In genomic region chr7:105477908-105478307, GRCh38 we compare ENCODE assay signal across 35 cellular contexts.
"Had no signal": no experiment of that assay in that cellular context is flagged by ENCODE, and none has a peak within 500 bp of the region (broad histone marks: within the 10 kb centered on the region; RNA-seq: fewer than 3 reads in every experiment).

No MANE protein-coding gene starts in this region.

- H3K4me3 ChIP-seq: MG63 had no signal

- DNase-seq: Karpas-422, Kasumi-1, MG63, MM.1S, MV-4-11, NCI-H1048, NCI-H1092, NCI-H1092 treated with DMSO at 0.1 percent for 48 hours, NCI-H1105, NCI-H1105 treated with DMSO at 0.1 percent for 48 hours, NCI-H1417, NCI-H1417 treated with DMSO at 0.1 percent for 48 hours, NCI-H1436, NCI-H1436 treated with DMSO at 0.1 percent for 48 hours, NCI-H146, NCI-H1694, NCI-H1694 treated with DMSO at 0.1 percent for 48 hours, NCI-H187, NCI-H187 treated with DMSO at 0.1 percent for 48 hours, NCI-H1930, NCI-H2029, NCI-H2029 treated with DMSO at 0.1 percent for 48 hours, NCI-H2081, NCI-H2081 treated with DMSO at 0.1 percent for 48 hours, NCI-H2107, NCI-H2171, NCI-H2171 treated with DMSO at 0.1 percent for 48 hours, NCI-H2227 treated with DMSO at 0.1 percent for 48 hours, NCI-H226, NCI-H345, NCI-H446, NCI-H446 treated with DMSO at 0.1 percent for 48 hours, NCI-H510A, NCI-H510A treated with DMSO at 0.1 percent for 48 hours, NCI-H524 had no signal

- H3K27me3 ChIP-seq: MG63 had no signal

- H3K9me3 ChIP-seq: MG63 had no signal
